2 cellular contexts compared by ENCODE assay signal in genomic region chr11:12864316-12865156, GRCh38.
A peak's percentile ranks its signal among the peaks of the same experiment; 100 is the strongest.
TF ChIP-seq lines count a peak whose summit lies in the region.

No MANE protein-coding gene starts in this region.

TF ChIP-seq in IMR-90, 13 proteins besides CTCF, POLR2A, EP300 and RAD21:
- TF ChIP-seq, protein P1, sequence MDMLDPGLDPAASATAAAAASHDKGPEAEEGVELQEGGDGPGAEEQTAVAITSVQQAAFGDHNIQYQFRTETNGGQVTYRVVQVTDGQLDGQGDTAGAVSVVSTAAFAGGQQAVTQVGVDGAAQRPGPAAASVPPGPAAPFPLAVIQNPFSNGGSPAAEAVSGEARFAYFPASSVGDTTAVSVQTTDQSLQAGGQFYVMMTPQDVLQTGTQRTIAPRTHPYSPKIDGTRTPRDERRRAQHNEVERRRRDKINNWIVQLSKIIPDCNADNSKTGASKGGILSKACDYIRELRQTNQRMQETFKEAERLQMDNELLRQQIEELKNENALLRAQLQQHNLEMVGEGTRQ (IDR thresholded peaks at IDR 0.05; ENCODE audit: low read depth, low read length) = no peak
- TF ChIP-seq MAZ (IDR thresholded peaks at IDR 0.05; ENCODE audit: borderline replicate concordance, low read depth, low read length) (peak; percentile 20; the same call in 1 of the 2 replicates), CEBPB (IDR thresholded peaks at IDR 0.05; ENCODE audit: low read depth, low read length) (0 out of 2 replicates have a peak, but pooled peaks have one; percentile 1), RFX5 (IDR thresholded peaks at IDR 0.05; ENCODE audit: low read depth, low read length) (no peak), MAFK (IDR thresholded peaks at IDR 0.05; ENCODE audit: low read depth, low read length) (no peak), CHD1 (IDR thresholded peaks at IDR 0.05; ENCODE audit: low read depth, low read length) (no peak), SMC3 (IDR thresholded peaks at IDR 0.05; ENCODE audit: low read depth, low read length) (no peak), NFE2L2 (IDR thresholded peaks at IDR 0.05; ENCODE audit: low read depth, low read length) (no peak), RCOR1 (IDR thresholded peaks at IDR 0.05; ENCODE audit: insufficient replicate concordance, low read length) (peak; percentile 70), FOS (IDR thresholded peaks at IDR 0.05; ENCODE audit: low read depth, low read length) (peak; percentile 74), BHLHE40 (IDR thresholded peaks at IDR 0.05; ENCODE audit: low read depth, low read length) (peak; percentile 93), MXI1 (IDR thresholded peaks at IDR 0.05; ENCODE audit: borderline replicate concordance, low read depth, low read length) (peak; percentile 85)
- TF ChIP-seq, protein P2, sequence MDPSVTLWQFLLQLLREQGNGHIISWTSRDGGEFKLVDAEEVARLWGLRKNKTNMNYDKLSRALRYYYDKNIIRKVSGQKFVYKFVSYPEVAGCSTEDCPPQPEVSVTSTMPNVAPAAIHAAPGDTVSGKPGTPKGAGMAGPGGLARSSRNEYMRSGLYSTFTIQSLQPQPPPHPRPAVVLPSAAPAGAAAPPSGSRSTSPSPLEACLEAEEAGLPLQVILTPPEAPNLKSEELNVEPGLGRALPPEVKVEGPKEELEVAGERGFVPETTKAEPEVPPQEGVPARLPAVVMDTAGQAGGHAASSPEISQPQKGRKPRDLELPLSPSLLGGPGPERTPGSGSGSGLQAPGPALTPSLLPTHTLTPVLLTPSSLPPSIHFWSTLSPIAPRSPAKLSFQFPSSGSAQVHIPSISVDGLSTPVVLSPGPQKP (IDR thresholded peaks at IDR 0.05; ENCODE audit: borderline replicate concordance, low read depth, low read length) = no peak

TF ChIP-seq in K562, 482 proteins besides CTCF, POLR2A, EP300 and RAD21 (continued from another document):
- peak; percentile 61; the same call in 1 of the 2 replicates for TF ChIP-seq MYNN (IDR thresholded peaks at IDR 0.05)
- TF ChIP-seq MYNN (CRISPR knock-in tag; IDR thresholded peaks at IDR 0.05) = no peak
- TF ChIP-seq ZNF124 (CRISPR knock-in tag; IDR thresholded peaks at IDR 0.05) = no peak
- TF ChIP-seq ZFP91 (CRISPR knock-in tag; IDR thresholded peaks at IDR 0.05) = no peak
- TF ChIP-seq DPF2 (IDR thresholded peaks at IDR 0.05) = 0 out of 2 replicates have a peak, but pooled peaks have one; percentile 25
- TF ChIP-seq CXXC5 (CRISPR knock-in tag; IDR thresholded peaks at IDR 0.05) = no peak
- no peak for TF ChIP-seq PHF20 (IDR thresholded peaks at IDR 0.05; ENCODE audit: partially characterized antibody)
- TF ChIP-seq POU5F1 (IDR thresholded peaks at IDR 0.05; ENCODE audit: borderline replicate concordance, low read depth, low read length, partially characterized antibody) = no peak
- TF ChIP-seq FOXJ3 (CRISPR knock-in tag; IDR thresholded peaks at IDR 0.05) = peak; percentile 67; the same call in 1 of the 2 replicates
- TF ChIP-seq ELF1 (tag; IDR thresholded peaks at IDR 0.05) = peak; percentile 32; the same call in 1 of the 2 replicates
- TF ChIP-seq BCOR (IDR thresholded peaks at IDR 0.05) = no peak
- peak; percentile 76 for TF ChIP-seq FOXJ2 (tag; IDR thresholded peaks at IDR 0.05)
- peak; percentile 26; the same call in 1 of the 2 replicates for TF ChIP-seq TEAD4 (IDR thresholded peaks at IDR 0.05; ENCODE audit: low read length)
- TF ChIP-seq TEAD4 (CRISPR knock-in tag; IDR thresholded peaks at IDR 0.05; ENCODE audit: borderline replicate concordance) = no peak
- no peak for TF ChIP-seq TAF7 (tag; IDR thresholded peaks at IDR 0.05)
- no peak for TF ChIP-seq IFI16 (CRISPR knock-in tag; IDR thresholded peaks at IDR 0.05)
- TF ChIP-seq BRF1 (IDR thresholded peaks at IDR 0.05; ENCODE audit: borderline replicate concordance, extremely low read depth, insufficient read length) = no peak
- TF ChIP-seq SPI1 (IDR thresholded peaks at IDR 0.05; ENCODE audit: borderline replicate concordance, low read depth, low read length) = peak; percentile 95
- no peak for TF ChIP-seq PHF21A (IDR thresholded peaks at IDR 0.05; ENCODE audit: borderline replicate concordance, low read depth)
- TF ChIP-seq SMARCA5 (IDR thresholded peaks at IDR 0.05) = no peak
TF ChIP-seq in K562: peak in this region for 9.
